11 cellular contexts compared by ENCODE assay signal in the genomic region with DNA sequence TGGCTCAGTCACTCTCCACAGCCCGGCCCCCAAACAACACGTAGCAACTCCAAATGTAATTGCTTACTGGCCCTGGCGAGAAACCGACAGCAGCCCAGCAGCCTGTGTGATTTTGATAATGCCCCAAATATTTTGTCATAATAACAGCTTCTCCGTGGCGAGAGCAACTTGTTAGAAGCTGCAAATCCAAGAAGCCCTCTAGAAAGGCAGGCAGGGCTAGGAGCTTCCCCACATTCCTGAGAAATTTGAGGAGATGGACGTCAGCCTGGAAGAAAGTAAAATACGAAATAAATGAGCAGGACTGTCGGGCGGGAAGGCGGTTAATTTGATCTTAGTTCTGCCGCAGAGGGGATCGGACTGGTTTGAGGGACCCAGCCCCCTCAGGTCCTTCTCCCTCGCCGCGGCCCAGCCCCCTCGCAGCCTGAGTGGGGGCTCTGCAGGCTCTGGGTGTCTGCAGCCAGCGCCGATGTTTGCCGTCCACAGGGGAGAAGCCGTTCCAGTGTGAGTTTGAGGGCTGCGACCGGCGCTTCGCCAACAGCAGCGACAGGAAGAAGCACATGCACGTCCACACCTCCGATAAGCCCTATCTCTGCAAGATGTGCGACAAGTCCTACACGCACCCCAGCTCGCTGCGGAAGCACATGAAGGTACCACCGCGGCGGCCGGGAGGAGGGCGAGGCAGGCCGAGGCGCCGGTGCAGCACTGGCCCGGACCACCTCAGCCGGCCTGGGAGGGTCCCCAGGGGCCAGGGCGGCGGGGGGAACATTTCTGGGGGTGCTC. TPM values are rescaled to one million over a fixed set of nuclear protein-coding genes. Genes with fewer than 3 reads are reported as not detected.
DNase-seq lines count a peak whose midpoint lies in the region; ATAC-seq, FAIRE-seq and TF ChIP-seq lines count a peak whose summit lies in the region.
"Had no signal": no experiment of that assay in that cellular context is flagged by ENCODE, and none has a peak within 500 bp of the region (broad histone marks: within the 10 kb centered on the region; RNA-seq: fewer than 3 reads in every experiment).

No MANE protein-coding gene starts in this region.

- H3K27me3 Mint-ChIP-seq in T-cell = peaks cover 42 to 63% of the 10 kb centered on the region in 2 donors

- H4K8ac ChIP-seq in H1 (ENCODE audit: extremely low read depth, insufficient read depth, low read length) = 0 out of 2 replicates have a peak overlapping the region, but pooled peaks have one; percentile 90

- H3K56ac ChIP-seq in H1 (replicated peaks; ENCODE audit: insufficient read length, low read depth, low read length) = peak overlapping the region; percentile 10

- no peak for ATAC-seq in T-cell (replicated peaks in 1 of 4)
- ATAC-seq in GM18520 (IDR thresholded peaks at IDR 0.05; ENCODE audit: unreplicated experiment) = no peak
- ATAC-seq in gastroesophageal sphincter = no peak

- H3K27ac ChIP-seq in H1 (ENCODE audit: low read depth, low read length) (peak overlapping the region; percentile 35; the same call in 1 of the 2 replicates), gastroesophageal sphincter (no peak overlapping the region)
- H3K27ac ChIP-seq: left ventricle myocardium inferior had no signal

- DNase-seq in activated effector memory CD4-positive, alpha-beta T cell treated with anti-CD3 and anti-CD28 coated beads, Interleukin-2, amount 50 U/mL, for 16 hours = peak; percentile 64
- DNase-seq in activated effector memory CD4-positive, alpha-beta T cell treated with Interleukin-2 at 50 U/mL for 16 hours = no peak
- DNase-seq in T-cell = peak in 1 of 34 experiments; percentile 2
- peak in 1 of 2 experiments; percentile 69 for DNase-seq in H1 (ENCODE audit: low read depth in 1 of 2, low spot score in 2 of 2)
- peak; percentile 34 for DNase-seq in stimulated activated CD8-positive, alpha-beta memory T cell treated with anti-CD3 and anti-CD28 coated beads, Interleukin-4, amount 100 ng/mL, for 48 hours
- no peak for DNase-seq in activated gamma-delta T cell (lab: John Stamatoyannopoulos, UW)
- DNase-seq: activated CD4-positive, CD25-positive, alpha-beta regulatory T cell treated with anti-CD3 and anti-CD28 coated beads, Interleukin-2, amount 50 U/mL, for 72 hours; left ventricle myocardium inferior had no signal

- H3K27me3 ChIP-seq in H1 (replicated peaks in 1 of 4; ENCODE audit: control insufficient read depth in 3 of 4, extremely low read depth in 1 of 4, insufficient read depth in 3 of 4, low read length in 3 of 4) = peaks cover 0 to 18% (median 5%) of the 10 kb centered on the region in 4 experiments; a peak in 5 of 7 replicates
- H3K27me3 ChIP-seq in gastroesophageal sphincter = peaks cover 100% of the 10 kb centered on the region

- peaks cover 18 to 27% of the 10 kb centered on the region in 2 experiments for H4K20me1 ChIP-seq in H1 (replicated peaks in 1 of 2; ENCODE audit: control insufficient read depth in 1 of 2, insufficient read depth in 2 of 2, low read length in 2 of 2)

- no peak overlapping the region for H3K14ac ChIP-seq in H1 (ENCODE audit: insufficient read length)

- H3K4me1 ChIP-seq in H1 (replicated peaks in 1 of 4; ENCODE audit: control insufficient read depth in 3 of 4, insufficient read depth in 4 of 4, low read length in 3 of 4) (peaks cover 0 to 19% (median 4%) of the 10 kb centered on the region in 4 experiments; a peak in 6 of 7 replicates), gastroesophageal sphincter (peaks cover 0 to 63% (median 36%) of the 10 kb centered on the region in 3 donors)

- peaks cover 0 to 4% (median 4%) of the 10 kb centered on the region in 3 donors for H3K9me3 Mint-ChIP-seq in T-cell

- H2BK20ac ChIP-seq in H1 (ENCODE audit: low read length) = peak overlapping the region; percentile 55; the same call in 1 of the 2 replicates

- no peak for TF ChIP-seq CTCF in H1 (IDR thresholded peaks at IDR 0.05; ENCODE audit: control extremely low read depth in 1 of 3, insufficient read depth in 1 of 3, low read depth in 1 of 3, low read length in 3 of 3)
- no peak for TF ChIP-seq CTCF in gastroesophageal sphincter (IDR thresholded peaks at IDR 0.05)

- H3K9me3 ChIP-seq in H1 (ENCODE audit: insufficient read depth in 2 of 2, low read depth in 1 of 2, low read length in 1 of 2) (no peaks in the 10 kb centered on the region; a peak in 1 of 4 replicates), gastroesophageal sphincter (no peaks in the 10 kb centered on the region)
- H3K9me3 ChIP-seq: left ventricle myocardium inferior had no signal

- no peak for FAIRE-seq in H1 (lab: Jason Lieb, UNC)

- H3K23ac ChIP-seq in H1 (ENCODE audit: insufficient read length) = no peak overlapping the region

- TF ChIP-seq POLR2A in H1 (IDR thresholded peaks at IDR 0.05; ENCODE audit: control extremely low read depth in 1 of 2, low read depth in 2 of 2, low read length in 2 of 2) (no peak; a peak in 1 of 3 replicates), gastroesophageal sphincter (IDR thresholded peaks at IDR 0.05) (no peak)

- peak overlapping the region; percentile 36 for H4K5ac ChIP-seq in H1 (ENCODE audit: insufficient read length, low read depth, low read length)

- H2AFZ ChIP-seq in H1 (ENCODE audit: low read length) = no peak overlapping the region

- H3K4me2 ChIP-seq in H1 (ENCODE audit: insufficient read depth in 1 of 2, low read depth in 2 of 2, low read length in 2 of 2) = peak overlapping the region; percentile 83 to 95
- H3K4me2 ChIP-seq: smooth muscle cell had no signal

- H3K4me3 ChIP-seq in H1 (ENCODE audit: extremely low read depth in 1 of 4, insufficient read depth in 2 of 4, low read depth in 3 of 4, low read length in 4 of 4) (peak overlapping the region; percentile 93 to 96 (median 94)), gastroesophageal sphincter (no peak overlapping the region)
- H3K4me3 ChIP-seq: left ventricle myocardium inferior, smooth muscle cell had no signal

- H3K4me3 Mint-ChIP-seq in T-cell = peak overlapping the region in 2 of 3 donors; percentile 22 to 44

- peaks cover 21 to 60% of the 10 kb centered on the region in 2 experiments for H3K79me2 ChIP-seq in H1 (ENCODE audit: control insufficient read depth in 1 of 2, insufficient read depth in 2 of 2, low read length in 2 of 2)

- 0 out of 2 replicates have a peak overlapping the region, but pooled peaks have one; percentile 31 for H2BK15ac ChIP-seq in H1 (ENCODE audit: low read length)

- TF ChIP-seq EP300 in H1 (IDR thresholded peaks at IDR 0.05; ENCODE audit: borderline replicate concordance in 1 of 2, low read depth in 2 of 2, low read length in 2 of 2) = no peak
- TF ChIP-seq EP300 in gastroesophageal sphincter (IDR thresholded peaks at IDR 0.05) = no peak

- peak overlapping the region; percentile 62 to 67 for H3K27ac Mint-ChIP-seq in T-cell

- H3K9ac ChIP-seq in H1 (replicated peaks in 1 of 4; ENCODE audit: extremely low read depth in 1 of 4, low read depth in 3 of 4, low read length in 3 of 4) = peak overlapping the region; percentile 76 to 88 (median 82)

- no peaks in the 10 kb centered on the region; the same call in 1 of the 2 replicates for H3K79me1 ChIP-seq in H1 (ENCODE audit: low read depth, low read length)

- WGBS in H1 (ENCODE audit: extremely low coverage in 1 of 2, insufficient coverage in 1 of 2, insufficient read length in 1 of 2, insufficient replicate concordance in 2 of 2, low coverage in 1 of 2, low lambda C conversion rate in 2 of 2, missing lambda C conversion rate in 1 of 2), 2 experiments = 2% methylated on average over 39 of the region's 44 CpGs; no CpG with 5 or more reads in 1 of the 2 experiments
- WGBS in gastroesophageal sphincter (ENCODE audit: low coverage in 1 of 2), 2 donors = 0 to 12% methylated on average over 1 to 19 of the region's 44 CpGs

- peak overlapping the region; percentile 81; the same call in 1 of the 2 replicates for H2BK12ac ChIP-seq in H1 (ENCODE audit: low read depth, low read length)

- peaks cover 5% of the 10 kb centered on the region for H3K36me3 Mint-ChIP-seq in T-cell

- H2BK120ac ChIP-seq in H1 (replicated peaks; ENCODE audit: low read depth, low read length) = no peak overlapping the region

- peaks cover 15 to 30% (median 18%) of the 10 kb centered on the region in 3 donors for H3K4me1 Mint-ChIP-seq in T-cell

- H3K23me2 ChIP-seq in H1 (ENCODE audit: low read depth, low read length) = peaks cover 31% of the 10 kb centered on the region

- CTCF ChIA-PET in T-cell (lab: Charles Lee) (no interaction called here), H1 (lab: Charles Lee; ENCODE audit: partially characterized antibody) (interaction anchor here (0.9 to 2.5 kb wide), 8 partner anchors 14 to 251 kb away, joined by 3 to 10 read pairs (median 3); no protein-coding TSS in a partner anchor)

- peaks cover 18 to 48% (median 31%) of the 10 kb centered on the region in 4 experiments; a peak in 6 of 8 replicates for H3K36me3 ChIP-seq in H1 (ENCODE audit: control insufficient read depth in 2 of 4, insufficient read depth in 4 of 4, low read length in 3 of 4)
- no peaks in the 10 kb centered on the region for H3K36me3 ChIP-seq in gastroesophageal sphincter
- H3K36me3 ChIP-seq: left ventricle myocardium inferior had no signal

- no peak overlapping the region; the same call in 1 of the 2 replicates for H2BK5ac ChIP-seq in H1 (ENCODE audit: low read depth, low read length)

- peak in 1 of 2 experiments; percentile 3; a peak in 1 of 4 replicates for TF ChIP-seq RAD21 in H1 (IDR thresholded peaks at IDR 0.05 in 1 of 2, conservative IDR thresholded peaks at IDR 0.05 in 1 of 2; ENCODE audit: low read depth in 2 of 2, low read length in 2 of 2)

- H2AK5ac ChIP-seq in H1 (ENCODE audit: low read depth, low read length) = no peak overlapping the region

- H4K91ac ChIP-seq in H1 (replicated peaks; ENCODE audit: insufficient read length, low read length) = peak overlapping the region; percentile 89

- H3K4ac ChIP-seq in H1 (replicated peaks; ENCODE audit: insufficient read length, low read depth, low read length) = peak overlapping the region; percentile 57

- POLR2A ChIA-PET in T-cell (lab: Charles Lee) = no interaction called here
- POLR2A ChIA-PET in H1 (lab: Charles Lee; ENCODE audit: partially characterized antibody) = interaction anchor here (0.6 to 11.2 kb wide), 7 partner anchors 9 to 297 kb away, joined by 3 to 145 read pairs (median 39); a partner anchor contains a TSS

- H3K18ac ChIP-seq in H1 (ENCODE audit: extremely low read depth, low read length) = peak overlapping the region; percentile 85

RNA-seq across cellular contexts. Expression of a gene that starts 3.1 kb away (rescaled TPM):
- total RNA-seq in T-cell = under 1 TPM in 3 of 5 donors, not detected in 2; 0.10 to 0.88 (median 0.85) TPM
- 372 and 429 TPM in 2 replicates for total RNA-seq in H1 (2021; fragmentation: NEBNext Ultra II Directional; extraction: Animal tissue kit (Norgen Biotek cat#: 25700))
- polyA plus RNA-seq in H1 (2011; rRNA removed) = 53.2 and 67.1 TPM in 2 replicates
- polyA plus RNA-seq in H1 (2011; cell fraction: cytosol; rRNA removed) = 54.3 TPM
- polyA plus RNA-seq in H1 (2011; cell fraction: nucleus; rRNA removed) = 212 TPM
- 149 to 263 TPM (median 185 TPM) in 4 replicates for polyA plus RNA-seq in H1 (2012, experiment 1 of 2)
- polyA plus RNA-seq in H1 (2012, experiment 2 of 2) = 87.1 TPM
- polyA plus RNA-seq in H1 (2013, experiment 1 of 2) = 140 TPM
- 134 TPM for polyA plus RNA-seq in H1 (2013, experiment 2 of 2)
- 32.3 and 40.3 TPM in 2 replicates for polyA minus RNA-seq in H1 (2011; rRNA and poly(A)+ RNA removed)
- 164 TPM for polyA minus RNA-seq in H1 (2011; cell fraction: cytosol; rRNA and poly(A)+ RNA removed)
- polyA minus RNA-seq in H1 (2011; cell fraction: nucleus; rRNA and poly(A)+ RNA removed) = 103 TPM
- not detected for total RNA-seq in gastroesophageal sphincter
- total RNA-seq: left ventricle myocardium inferior, smooth muscle cell had no signal
- polyA plus RNA-seq: smooth muscle cell had no signal

RNA-seq across cellular contexts. Expression of a gene that starts 13.1 kb away (rescaled TPM):
- total RNA-seq in T-cell (under 1 TPM in 3 of 5 donors, not detected in 2; 0.07 to 0.09 (median 0.09) TPM), gastroesophageal sphincter (not detected)
- 51.0 and 52.7 TPM in 2 replicates for total RNA-seq in H1 (2021; fragmentation: NEBNext Ultra II Directional; extraction: Animal tissue kit (Norgen Biotek cat#: 25700))
- polyA plus RNA-seq in H1 (2011; rRNA removed) = 14.2 and 14.8 TPM in 2 replicates
- polyA plus RNA-seq in H1 (2011; cell fraction: cytosol; rRNA removed) = 13.2 TPM
- 22.7 TPM for polyA plus RNA-seq in H1 (2011; cell fraction: nucleus; rRNA removed)
- 16.2 to 29.3 TPM (median 20.3 TPM) in 4 replicates for polyA plus RNA-seq in H1 (2012, experiment 1 of 2)
- polyA plus RNA-seq in H1 (2012, experiment 2 of 2) = 15.1 TPM
- 31.4 TPM for polyA plus RNA-seq in H1 (2013, experiment 1 of 2)
- 28.2 TPM for polyA plus RNA-seq in H1 (2013, experiment 2 of 2)
- 16.6 and 20.0 TPM in 2 replicates for polyA minus RNA-seq in H1 (2011; rRNA and poly(A)+ RNA removed)
- 22.3 TPM for polyA minus RNA-seq in H1 (2011; cell fraction: cytosol; rRNA and poly(A)+ RNA removed)
- polyA minus RNA-seq in H1 (2011; cell fraction: nucleus; rRNA and poly(A)+ RNA removed) = 42.4 TPM
- total RNA-seq: left ventricle myocardium inferior, smooth muscle cell had no signal
- polyA plus RNA-seq: smooth muscle cell had no signal

Comparison
In these comparisons a context has a peak if more than half of its experiments do, and no peak if none do; other contexts are left out.
1. DNase-seq: peak in activated effector memory CD4-positive, alpha-beta T cell treated with anti-CD3 and anti-CD28 coated beads, Interleukin-2, amount 50 U/mL, for 16 hours (single experiment) and stimulated activated CD8-positive, alpha-beta memory T cell treated with anti-CD3 and anti-CD28 coated beads, Interleukin-4, amount 100 ng/mL, for 48 hours (single experiment); none in activated effector memory CD4-positive, alpha-beta T cell treated with Interleukin-2 at 50 U/mL for 16 hours (single experiment) and activated gamma-delta T cell (single experiment).
2. H3K4me3 ChIP-seq: peak in H1 (4 of 4); none in gastroesophageal sphincter (0 of 2).
3. RNA of a gene that starts 3.1 kb away (total RNA-seq): 372 to 429 TPM in H1; 0.10 to 0.88 TPM in T-cell and not detected in gastroesophageal sphincter; every median in the first group is over 100 times any median in the second.
4. RNA of a gene that starts 13.1 kb away (total RNA-seq): 51.0 to 52.7 TPM in H1; 0.07 to 0.09 TPM in T-cell and not detected in gastroesophageal sphincter; every median in the first group is over 10 times any median in the second.